Comparison of ENCODE assay signal across 9 cellular contexts in genomic region chr16:165539-166374, GRCh38. TPM values are rescaled to one million over a fixed set of nuclear protein-coding genes. Genes with fewer than 3 reads are reported as not detected.
DNase-seq lines count a peak whose midpoint lies in the region; TF ChIP-seq lines count a peak whose summit lies in the region.
"Had no signal": no experiment of that assay in that cellular context is flagged by ENCODE, and none has a peak within 500 bp of the region (broad histone marks: within the 10 kb centered on the region; RNA-seq: fewer than 3 reads in every experiment).

Gene HBM (plus strand): TSS chr16:165978. CDS start chr16:165998, 20 bp downstream.

- TF ChIP-seq CTCF in osteocyte (IDR thresholded peaks at IDR 0.05) (no peak), transverse colon (IDR thresholded peaks at IDR 0.05) (no peak)

- no peaks in the 10 kb centered on the region for H3K9me3 Mint-ChIP-seq in CD8-positive, alpha-beta memory T cell
- H3K9me3 Mint-ChIP-seq in osteocyte (ENCODE audit: unreplicated experiment), result no peaks in the 10 kb centered on the region
- H3K9me3 Mint-ChIP-seq: neural crest cell had no signal

- in situ Hi-C loops in transverse colon (cut with MboI; ENCODE audit: low pct_ligation_motif_present in 1 of 4, low pct_unique_long_range_greater_than_20kb in 1 of 4, low sequenced_read_pairs in 3 of 4), result no loop called here

- TF ChIP-seq EP300 in transverse colon (IDR thresholded peaks at IDR 0.05; ENCODE audit: low read depth), result no peak

- peaks cover 10% of the 10 kb centered on the region for H3K4me1 ChIP-seq in CD8-positive, alpha-beta memory T cell (ENCODE audit: insufficient read depth, low read length)
- peaks cover 15 to 16% (median 16%) of the 10 kb centered on the region in 4 donors for H3K4me1 ChIP-seq in transverse colon

- CTCF ChIA-PET in CD8-positive, alpha-beta memory T cell (lab: Charles Lee), result interaction anchor here (0.7 to 1.4 kb wide), 2 partner anchors 16 to 236 kb away, joined by 3 to 4 read pairs; partner anchors contain the start of gene DECR2

- H3K4me3 ChIP-seq in CD8-positive, alpha-beta memory T cell (ENCODE audit: low read length), result no peak within 1 kb of the TSS
- peak within 1 kb of the TSS; percentile 18; the same call in 1 of the 2 replicates for H3K4me3 ChIP-seq in MG63
- H3K4me3 ChIP-seq in transverse colon, result peak within 1 kb of the TSS in 1 of 4 donors; percentile 12

- no peak for TF ChIP-seq POLR2A in transverse colon (IDR thresholded peaks at IDR 0.05)

- H3K27ac ChIP-seq in CD8-positive, alpha-beta memory T cell (ENCODE audit: low read depth, low read length), result no peak within 1 kb of the TSS
- H3K27ac ChIP-seq in transverse colon, result no peak within 1 kb of the TSS

- H3K4me1 Mint-ChIP-seq in CD8-positive, alpha-beta memory T cell, result peaks cover 0 to 14% (median 10%) of the 10 kb centered on the region in 3 donors
- H3K4me1 Mint-ChIP-seq in osteocyte (ENCODE audit: unreplicated experiment), result peaks cover 12% of the 10 kb centered on the region
- H3K4me1 Mint-ChIP-seq: neural crest cell had no signal

- peaks cover 33 to 58% of the 10 kb centered on the region in 2 donors for H3K27me3 Mint-ChIP-seq in CD8-positive, alpha-beta memory T cell
- peaks cover 36% of the 10 kb centered on the region for H3K27me3 Mint-ChIP-seq in osteocyte (ENCODE audit: unreplicated experiment)

- no peaks in the 10 kb centered on the region for H3K36me3 ChIP-seq in CD8-positive, alpha-beta memory T cell (ENCODE audit: insufficient read depth, low read length)
- H3K36me3 ChIP-seq in MG63 (no peaks in the 10 kb centered on the region), transverse colon (no peaks in the 10 kb centered on the region)

- peak in 1 of 5 donors; percentile 19 for DNase-seq in CD8-positive, alpha-beta memory T cell
- DNase-seq in MG63 (no peak), epidermal melanocyte (ENCODE audit: insufficient read length, low spot score) (peak; percentile 16), osteocyte (ENCODE audit: extremely low spot score, unreplicated experiment) (no peak), NCI-H446 treated with DMSO at 0.1 percent for 48 hours (lab: John Stamatoyannopoulos, UW) (no peak), transverse colon (no peak), NCI-H82 treated with DMSO at 0.1 percent for 48 hours (lab: John Stamatoyannopoulos, UW; ENCODE audit: unreplicated experiment) (no peak)

- intact Hi-C loops in transverse colon (cut with DNase I; ENCODE audit: low total_unique reads), result no loop called here

- H3K36me3 Mint-ChIP-seq in CD8-positive, alpha-beta memory T cell, result no peaks in the 10 kb centered on the region
- no peaks in the 10 kb centered on the region for H3K36me3 Mint-ChIP-seq in osteocyte (ENCODE audit: unreplicated experiment)

- H3K4me3 Mint-ChIP-seq in CD8-positive, alpha-beta memory T cell, result peak within 1 kb of the TSS in 6 of 7 donors; percentile 41 to 62 (median 50)
- peak within 1 kb of the TSS; percentile 35 for H3K4me3 Mint-ChIP-seq in osteocyte (ENCODE audit: unreplicated experiment)
- H3K4me3 Mint-ChIP-seq: neural crest cell had no signal

- 9% methylated on average over 48 of the region's 75 CpGs; no CpG with 5 or more reads in 1 of the 2 donors for WGBS in transverse colon (ENCODE audit: low coverage in 1 of 2), 2 donors

- H3K27me3 ChIP-seq in CD8-positive, alpha-beta memory T cell (ENCODE audit: insufficient read depth, low read length, poor library complexity, severe bottlenecking), result peaks cover 30% of the 10 kb centered on the region
- H3K27me3 ChIP-seq in MG63 (peaks cover 30% of the 10 kb centered on the region), transverse colon (peaks cover 80% of the 10 kb centered on the region)

- POLR2A ChIA-PET in CD8-positive, alpha-beta memory T cell (lab: Charles Lee), result no interaction called here

- peak within 1 kb of the TSS in 1 of 8 donors; percentile 24 for H3K27ac Mint-ChIP-seq in CD8-positive, alpha-beta memory T cell
- H3K27ac Mint-ChIP-seq in osteocyte (ENCODE audit: unreplicated experiment), result no peak within 1 kb of the TSS

- H3K9me3 ChIP-seq in CD8-positive, alpha-beta memory T cell (ENCODE audit: low read length), result no peaks in the 10 kb centered on the region
- H3K9me3 ChIP-seq in MG63 (no peaks in the 10 kb centered on the region), transverse colon (no peaks in the 10 kb centered on the region)

RNA-seq across cellular contexts. Expression of gene HBM, which starts in this region (rescaled TPM):
- not detected for total RNA-seq in CD8-positive, alpha-beta memory T cell
- not detected for polyA plus RNA-seq in CD8-positive, alpha-beta memory T cell
- not detected in 2 replicates for total RNA-seq in MG63 (2014; rRNA removed; shearing (Covaris generic); ENCODE audit: low replicate concordance)
- total RNA-seq in osteocyte (not detected in 2 replicates), transverse colon (not detected)
- total RNA-seq: fibroblast of lung, neural crest cell had no signal
- polyA plus RNA-seq: fibroblast of lung had no signal
